In genomic region chr2:165563468-165564225, GRCh38 we compare ENCODE assay signal across 10 cellular contexts.
DNase-seq lines count a peak whose midpoint lies in the region; TF ChIP-seq lines count a peak whose summit lies in the region.
"Had no signal": no experiment of that assay in that cellular context is flagged by ENCODE, and none has a peak within 500 bp of the region (broad histone marks: within the 10 kb centered on the region; RNA-seq: fewer than 3 reads in every experiment).

No MANE protein-coding gene starts in this region.

- CTCF ChIA-PET in HEK293 (lab: Yijun Ruan, JAX) = interaction anchor here (0.5 to 2.9 kb wide), 8 partner anchors 8 to 215 kb away, joined by 3 to 7 read pairs (median 4); no protein-coding TSS in a partner anchor

- H3K9ac ChIP-seq in mesendoderm (ENCODE audit: low read length) = no peak overlapping the region

- H3K9me3 ChIP-seq in HEK293 (ENCODE audit: control insufficient read depth, insufficient read depth, low read depth, low read length) = no peaks in the 10 kb centered on the region

- no peak overlapping the region for H3K23ac ChIP-seq in mesendoderm (ENCODE audit: low read length)

- H3K4me2 ChIP-seq in mesendoderm (ENCODE audit: low read length) = no peak overlapping the region

- H3K4me3 ChIP-seq in HEK293 (ENCODE audit: low read depth, low read length) (no peak overlapping the region), mesendoderm (ENCODE audit: low read length) (no peak overlapping the region)

- H3K79me2 ChIP-seq in mesendoderm (ENCODE audit: control insufficient read depth, insufficient read depth, low read length) = no peaks in the 10 kb centered on the region

- POLR2A ChIA-PET in HEK293 (lab: Yijun Ruan, JAX) = no interaction called here

- no peak overlapping the region for H3K56ac ChIP-seq in mesendoderm (ENCODE audit: low read length)

- H3K27ac ChIP-seq in HEK293 (ENCODE audit: extremely low read depth, low read depth, low read length) = no peak overlapping the region
- H3K27ac ChIP-seq in mesendoderm (ENCODE audit: low read depth, low read length) = no peak overlapping the region
- H3K27ac ChIP-seq: 22Rv1 had no signal

- H3K36me3 ChIP-seq in HEK293 (ENCODE audit: control insufficient read depth in 2 of 2, insufficient read depth in 1 of 2, low read length in 2 of 2) (no peaks in the 10 kb centered on the region), mesendoderm (ENCODE audit: control insufficient read depth, insufficient read depth, low read length) (no peaks in the 10 kb centered on the region)

- WGBS in mesendoderm (ENCODE audit: extremely low coverage, insufficient coverage, low lambda C conversion rate) = no CpG with 5 or more reads among the region's 6 CpGs

- H2BK5ac ChIP-seq in mesendoderm (ENCODE audit: low read length) = no peak overlapping the region

- DNase-seq in DMS 273 (lab: John Stamatoyannopoulos, UW; ENCODE audit: unreplicated experiment) = peak; percentile 46
- no peak for DNase-seq in DMS 273 treated with DMSO at 0.1 percent for 48 hours (lab: John Stamatoyannopoulos, UW)
- peak; percentile 20 for DNase-seq in RPMI8226
- DNase-seq in mesendoderm = peak; percentile 60
- no peak for DNase-seq in NCI-H510A (lab: John Stamatoyannopoulos, UW)
- no peak for DNase-seq in NCI-H2029 (lab: John Stamatoyannopoulos, UW)
- no peak for DNase-seq in epidermal melanocyte (ENCODE audit: insufficient read length, low spot score)
- DNase-seq: NCI-H1436 had no signal

- no peak overlapping the region for H4K5ac ChIP-seq in mesendoderm (ENCODE audit: low read length)

- no peaks in the 10 kb centered on the region for H3K4me1 ChIP-seq in HEK293 (ENCODE audit: control insufficient read depth, insufficient read depth, low read length)
- peaks cover 6% of the 10 kb centered on the region for H3K4me1 ChIP-seq in mesendoderm (ENCODE audit: control insufficient read depth, low read depth, low read length)

- H3K18ac ChIP-seq in mesendoderm (ENCODE audit: low read length) = peak overlapping the region; percentile 75

- H2BK15ac ChIP-seq in mesendoderm (replicated peaks; ENCODE audit: low read depth) = no peak overlapping the region

- H3K79me1 ChIP-seq in mesendoderm (ENCODE audit: low read length) = no peaks in the 10 kb centered on the region

- H2AK5ac ChIP-seq in mesendoderm (ENCODE audit: low read length) = no peak overlapping the region

- no peak overlapping the region for H4K8ac ChIP-seq in mesendoderm (ENCODE audit: low read depth, low read length)

- no peaks in the 10 kb centered on the region for H3K27me3 ChIP-seq in mesendoderm (ENCODE audit: insufficient read depth, low read length, poor library complexity)

- TF ChIP-seq CTCF in HEK293 (tag by site-specific recombination; IDR thresholded peaks at IDR 0.05) = no peak

- H2BK120ac ChIP-seq in mesendoderm (ENCODE audit: low read depth, low read length) = no peak overlapping the region

- H3K4ac ChIP-seq in mesendoderm (ENCODE audit: low read depth, low read length) = no peak overlapping the region

TF ChIP-seq in HEK293, 187 proteins besides CTCF, POLR2A, EP300 and RAD21:
- TF ChIP-seq REST (tag by site-specific recombination; IDR thresholded peaks at IDR 0.05) (peak; percentile 65), ZNF473 (tag by site-specific recombination; IDR thresholded peaks at IDR 0.05) (no peak)

Comparison
In these comparisons a context has a peak if more than half of its experiments do, and no peak if none do; other contexts are left out.
1. DNase-seq: peak in DMS 273 (single experiment), RPMI8226 (single experiment) and mesendoderm (single experiment); none in DMS 273 treated with DMSO at 0.1 percent for 48 hours (single experiment), NCI-H510A (single experiment), NCI-H2029 (single experiment) and epidermal melanocyte (single experiment).